ENCODE assay signal across 1 cellular context in the genomic region with DNA sequence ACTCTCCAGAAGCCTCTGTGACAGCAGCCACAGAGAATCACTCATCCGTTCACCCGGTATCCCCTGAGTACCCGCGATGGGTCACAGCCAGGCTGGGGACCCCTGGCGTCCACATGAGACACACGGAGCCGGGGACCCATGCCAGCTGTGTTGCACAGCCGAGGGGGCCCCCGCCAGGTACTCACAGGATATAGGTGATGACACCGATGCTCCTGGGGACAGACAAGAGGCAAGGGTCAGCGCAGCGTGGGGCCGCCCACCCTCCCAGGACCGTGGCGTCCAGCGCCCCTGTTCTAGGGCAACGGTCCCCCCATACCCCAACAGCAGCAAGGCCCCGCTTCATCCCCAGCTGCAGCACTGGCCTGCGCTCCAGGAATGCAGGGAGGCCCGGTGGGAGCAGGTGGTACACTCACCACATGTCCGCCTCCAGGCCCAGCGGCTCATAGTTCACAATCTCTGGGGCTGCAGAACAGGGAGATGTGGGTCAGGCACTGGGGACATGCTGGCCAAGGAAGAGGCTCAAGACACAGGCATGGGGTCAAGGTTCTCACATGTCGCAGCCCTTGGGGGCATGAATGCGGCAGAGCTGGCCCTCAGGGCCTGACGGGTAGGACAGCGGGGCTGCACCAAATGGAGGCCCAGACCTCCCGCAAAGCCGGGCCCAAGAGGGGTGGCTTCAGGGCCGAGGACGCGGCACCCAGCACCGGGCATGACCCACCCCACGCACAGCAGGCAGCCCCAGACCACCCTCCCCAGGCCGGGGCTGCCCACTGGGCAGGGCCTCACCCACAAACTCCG.
TF ChIP-seq lines count a peak whose summit lies in the region.

No MANE protein-coding gene starts in this region.

TF ChIP-seq in H1, 55 proteins besides CTCF, POLR2A, EP300 and RAD21:
- TF ChIP-seq CBX5 (IDR thresholded peaks at IDR 0.05; ENCODE audit: low read depth, low read length) (no peak), POLR2AphosphoS5 (IDR thresholded peaks at IDR 0.05; ENCODE audit: low read depth, low read length) (peak; percentile 15; the same call in 1 of the 2 replicates)
